Comparison of ENCODE assay signal across 2 cellular contexts in the genomic region with DNA sequence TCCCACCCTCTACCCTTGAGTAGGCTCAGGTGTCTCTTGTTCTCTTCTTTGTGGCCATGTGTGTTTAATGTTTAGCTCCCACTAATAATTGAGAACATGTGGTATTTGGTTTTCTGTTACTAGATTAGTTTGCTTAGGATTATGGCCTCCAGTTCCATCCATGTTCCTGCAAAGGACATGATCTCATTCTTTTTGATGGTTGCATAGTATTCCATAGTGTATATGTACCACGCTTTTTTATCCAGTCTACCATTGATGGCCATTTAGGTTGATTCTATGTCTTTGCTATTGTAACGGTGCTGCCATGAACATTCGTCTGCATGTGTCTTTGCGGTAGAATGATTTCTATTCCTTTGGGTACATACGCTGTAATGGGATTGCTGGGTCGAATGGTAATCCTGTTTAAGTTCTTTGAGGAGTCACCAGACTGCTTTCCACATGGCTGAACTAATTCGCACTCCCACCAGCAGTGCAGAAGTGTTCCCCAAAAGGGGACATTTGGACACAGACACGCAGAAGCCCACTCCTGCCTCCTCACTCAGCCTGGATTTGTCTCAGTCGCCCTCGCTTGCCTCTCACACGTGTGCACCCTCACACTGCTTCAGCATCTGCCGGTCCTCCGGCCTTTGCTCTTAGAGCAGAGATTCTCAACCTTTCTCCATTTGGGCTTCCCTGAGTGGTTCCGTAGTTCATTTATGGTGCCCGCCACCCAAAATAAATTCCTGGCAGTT.
TF ChIP-seq lines count a peak whose summit lies in the region.

No MANE protein-coding gene starts in this region.

TF ChIP-seq in GM12891, 5 proteins besides CTCF, POLR2A, EP300 and RAD21:
- TF ChIP-seq POU2F2 (IDR thresholded peaks at IDR 0.05; ENCODE audit: low read depth, low read length) (no peak), PAX5 (IDR thresholded peaks at IDR 0.05; ENCODE audit: insufficient read depth, low read length, severe bottlenecking) (no peak), SPI1 (IDR thresholded peaks at IDR 0.05; ENCODE audit: low read depth, low read length) (no peak), POLR2AphosphoS5 (IDR thresholded peaks at IDR 0.05; ENCODE audit: low read depth, low read length) (no peak), TAF1 (IDR thresholded peaks at IDR 0.05; ENCODE audit: low read depth, low read length) (no peak)

TF ChIP-seq in GM12878, 131 proteins besides CTCF, POLR2A, EP300 and RAD21:
- TF ChIP-seq SMARCA5 (IDR thresholded peaks at IDR 0.05) (peak; percentile 69), IKZF2 (IDR thresholded peaks at IDR 0.05) (no peak)
TF ChIP-seq in GM12878: peak in this region for 1.
